In genomic region chr4:157358439-157358838, GRCh38 we compare ENCODE assay signal across 32 cellular contexts.
"Had no signal": no experiment of that assay in that cellular context is flagged by ENCODE, and none has a peak within 500 bp of the region (broad histone marks: within the 10 kb centered on the region; RNA-seq: fewer than 3 reads in every experiment).

No MANE protein-coding gene starts in this region.

- H3K4me1 ChIP-seq: adrenal gland, body of pancreas, esophagus muscularis mucosa, foreskin keratinocyte, gastrocnemius medialis, heart left ventricle had no signal

- H3K9me3 ChIP-seq: adrenal gland, body of pancreas, esophagus muscularis mucosa, gastrocnemius medialis, heart left ventricle had no signal

- H3K36me3 ChIP-seq: adrenal gland, esophagus muscularis mucosa, gastrocnemius medialis, heart left ventricle, WERI-Rb-1 had no signal

- DNase-seq: activated CD4-positive, alpha-beta memory T cell treated with anti-CD3 and anti-CD28 coated beads for 36 hours; activated CD4-positive, alpha-beta T cell treated with anti-CD3 and anti-CD28 coated beads for 36 hours; activated CD4-positive, alpha-beta T cell treated with anti-CD3 and anti-CD28 coated beads, Interleukin-2, amount 10 ng/mL, durations not matched to agents 24 days and 14 days; activated CD4-positive, CD25-positive, alpha-beta regulatory T cell; activated CD4-positive, CD25-positive, alpha-beta regulatory T cell treated with anti-CD3 and anti-CD28 coated beads, Interleukin-2, amount 50 U/mL, for 72 hours; activated CD8-positive, alpha-beta memory T cell treated with anti-CD3 and anti-CD28 coated beads, Interleukin-2, amount 10 ng/mL, durations not matched to agents 7 days and 5 days; activated CD8-positive, alpha-beta memory T cell treated with anti-CD3 and anti-CD28 coated beads, Interleukin-2, amount 50 U/mL, for 4 hours; activated CD8-positive, alpha-beta T cell treated with anti-CD3 and anti-CD28 coated beads, Interleukin-2, amount 10 ng/mL, durations not matched to agents 7 days and 5 days; activated effector memory CD4-positive, alpha-beta T cell treated with anti-CD3 and anti-CD28 coated beads, Interleukin-2, amount 50 U/mL, for 16 hours; activated naive CD4-positive, alpha-beta T cell treated with anti-CD3 and anti-CD28 coated beads for 36 hours; activated naive CD8-positive, alpha-beta T cell treated with anti-CD3 and anti-CD28 coated beads for 36 hours; activated naive CD8-positive, alpha-beta T cell treated with anti-CD3 and anti-CD28 coated beads, Interleukin-2, amount 50 U/mL, for 24 hours; activated T-cell treated with anti-CD3 and anti-CD28 coated beads, Interleukin-2, amount 50 U/mL, for 1 hour; activated T-cell treated with anti-CD3 and anti-CD28 coated beads, Interleukin-2, amount 50 U/mL, for 48 hours; adrenal gland; amygdala; aorta; body of pancreas; caudate nucleus; cortex of kidney; dermis blood vessel endothelial cell; effector CD4-positive, alpha-beta T cell; effector memory CD8-positive, alpha-beta T cell; erythroblast; foreskin keratinocyte; gastrocnemius medialis; glutamatergic neuron; heart left ventricle; T1000; WERI-Rb-1 had no signal

- H3K27me3 ChIP-seq: adrenal gland, body of pancreas, esophagus muscularis mucosa, foreskin keratinocyte, gastrocnemius medialis, heart left ventricle, hepatocyte had no signal

- H3K4me3 ChIP-seq: adrenal gland, body of pancreas, esophagus muscularis mucosa, gastrocnemius medialis, heart left ventricle, hepatocyte had no signal

- H3K27ac ChIP-seq: adrenal gland, body of pancreas, esophagus muscularis mucosa, foreskin keratinocyte, gastrocnemius medialis, heart left ventricle, hepatocyte, WERI-Rb-1 had no signal
